12 cellular contexts compared by ENCODE assay signal in genomic region chr4:76691767-76692689, GRCh38.
DNase-seq lines count a peak whose midpoint lies in the region; ATAC-seq, FAIRE-seq and TF ChIP-seq lines count a peak whose summit lies in the region.
"Had no signal": no experiment of that assay in that cellular context is flagged by ENCODE, and none has a peak within 500 bp of the region (broad histone marks: within the 10 kb centered on the region; RNA-seq: fewer than 3 reads in every experiment).

No MANE protein-coding gene starts in this region.

- peak overlapping the region; percentile 99 for H3K4me3 Mint-ChIP-seq in astrocyte (ENCODE audit: unreplicated experiment)
- no peak overlapping the region for H3K4me3 Mint-ChIP-seq in activated CD4-positive, alpha-beta T cell treated with anti-CD3 and anti-CD28 coated beads for 36 hours
- H3K4me3 Mint-ChIP-seq: activated CD4-positive, alpha-beta T cell treated with anti-CD3 and anti-CD28 coated beads, Interleukin-2, amount 10 ng/mL, durations not matched to agents 7 days and 5 days; CD8-positive, alpha-beta T cell had no signal

- RAD21 ChIA-PET in HCT116 (lab: Charles Lee; ENCODE audit: low non-redundant PET in 1 of 2, low total read pairs in 2 of 2, uncharacterized antibody in 2 of 2, unreplicated experiment in 2 of 2): no interaction called here

- H3K9me2 ChIP-seq in HCT116 (ENCODE audit: insufficient read depth): no peaks in the 10 kb centered on the region
- H3K9me2 ChIP-seq in hepatocyte (replicated peaks; ENCODE audit: insufficient read depth): no peaks in the 10 kb centered on the region

- ATAC-seq in HCT116: no peak
- ATAC-seq in activated CD4-positive, alpha-beta T cell treated with anti-CD3 and anti-CD28 coated beads for 36 hours: no peak
- ATAC-seq: CD8-positive, alpha-beta T cell; sciatic nerve had no signal

- H3K27ac ChIP-seq in HCT116 (ENCODE audit: low read depth, low read length) (no peak overlapping the region), astrocyte (ENCODE audit: low read depth, low read length) (no peak overlapping the region), hepatocyte (peak overlapping the region; percentile 90), small intestine (ENCODE audit: low read depth in 1 of 2, low read length in 1 of 2) (peak overlapping the region; percentile 74 to 92)

- CTCF ChIA-PET in HCT116 (lab: Charles Lee): no interaction called here
- CTCF ChIA-PET in activated CD4-positive, alpha-beta T cell treated with anti-CD3 and anti-CD28 coated beads for 36 hours (lab: Charles Lee): interaction anchor here (0.6 kb wide), 1 partner anchor 439 kb away, joined by 3 read pairs; no protein-coding TSS in a partner anchor

- no peak for DNase-seq in HCT116 (ENCODE audit: low read depth, low spot score)
- DNase-seq in astrocyte (ENCODE audit: low read depth): no peak
- no peak for DNase-seq in hepatocyte (ENCODE audit: low spot score)
- peak; percentile 92 for DNase-seq in small intestine
- DNase-seq in activated CD4-positive, alpha-beta T cell treated with anti-CD3 and anti-CD28 coated beads for 36 hours: no peak
- DNase-seq in NOMO-1 treated with dmso at 0.1 percent for 144 hours (lab: John Stamatoyannopoulos, UW; ENCODE audit: unreplicated experiment): no peak
- DNase-seq in GM10266 (ENCODE audit: extremely low spot score): no peak
- DNase-seq: activated CD4-positive, alpha-beta T cell treated with anti-CD3 and anti-CD28 coated beads, Interleukin-2, amount 10 ng/mL, durations not matched to agents 7 days and 5 days; CD8-positive, alpha-beta T cell; Kasumi-1; NCI-H2171 treated with DMSO at 0.1 percent for 48 hours had no signal

- no peak overlapping the region for H3K4me3 ChIP-seq in HCT116 (replicated peaks in 1 of 2; ENCODE audit: low read depth in 1 of 2, low read length in 2 of 2)
- no peak overlapping the region for H3K4me3 ChIP-seq in astrocyte (ENCODE audit: insufficient read depth, low read depth, low read length)
- H3K4me3 ChIP-seq in hepatocyte: no peak overlapping the region
- peak overlapping the region in 1 of 2 donors; percentile 14 for H3K4me3 ChIP-seq in small intestine (ENCODE audit: low read depth in 1 of 2, low read length in 2 of 2)

- H3K4me1 Mint-ChIP-seq in astrocyte (ENCODE audit: low read depth, unreplicated experiment): peaks cover 54% of the 10 kb centered on the region
- H3K4me1 Mint-ChIP-seq in activated CD4-positive, alpha-beta T cell treated with anti-CD3 and anti-CD28 coated beads for 36 hours: peaks cover 12% of the 10 kb centered on the region

- no peak overlapping the region for H2AFZ ChIP-seq in HCT116 (ENCODE audit: low read depth, low read length, poor library complexity, severe bottlenecking)
- no peak overlapping the region for H2AFZ ChIP-seq in astrocyte (ENCODE audit: low read depth, low read length)
- no peak overlapping the region for H2AFZ ChIP-seq in hepatocyte

- peaks cover 4% of the 10 kb centered on the region for H3K36me3 Mint-ChIP-seq in astrocyte (ENCODE audit: low read depth, unreplicated experiment)
- no peaks in the 10 kb centered on the region for H3K36me3 Mint-ChIP-seq in activated CD4-positive, alpha-beta T cell treated with anti-CD3 and anti-CD28 coated beads for 36 hours (ENCODE audit: low read depth)
- H3K36me3 Mint-ChIP-seq: CD8-positive, alpha-beta T cell had no signal

- H3K9ac ChIP-seq in HCT116 (ENCODE audit: low read length): no peak overlapping the region
- no peak overlapping the region for H3K9ac ChIP-seq in astrocyte (ENCODE audit: low read length)

- H3K27me3 ChIP-seq in HCT116 (ENCODE audit: insufficient read depth, low read length) (no peaks in the 10 kb centered on the region), astrocyte (ENCODE audit: insufficient read depth, low read length) (no peaks in the 10 kb centered on the region), hepatocyte (no peaks in the 10 kb centered on the region), small intestine (ENCODE audit: control insufficient read depth in 2 of 2, insufficient read depth in 2 of 2, low read length in 2 of 2) (no peaks in the 10 kb centered on the region)

- H3K27ac Mint-ChIP-seq in astrocyte (ENCODE audit: unreplicated experiment): peak overlapping the region; percentile 73
- H3K27ac Mint-ChIP-seq in activated CD4-positive, alpha-beta T cell treated with anti-CD3 and anti-CD28 coated beads for 36 hours: no peak overlapping the region
- H3K27ac Mint-ChIP-seq: activated CD4-positive, alpha-beta T cell treated with anti-CD3 and anti-CD28 coated beads, Interleukin-2, amount 10 ng/mL, durations not matched to agents 7 days and 5 days; CD8-positive, alpha-beta T cell had no signal

- H3K9me3 Mint-ChIP-seq in astrocyte (ENCODE audit: unreplicated experiment): peaks cover 3% of the 10 kb centered on the region
- H3K9me3 Mint-ChIP-seq in activated CD4-positive, alpha-beta T cell treated with anti-CD3 and anti-CD28 coated beads for 36 hours (ENCODE audit: low read depth): no peaks in the 10 kb centered on the region
- H3K9me3 Mint-ChIP-seq: CD8-positive, alpha-beta T cell had no signal

- H4K20me1 ChIP-seq in HCT116 (ENCODE audit: insufficient read depth): no peaks in the 10 kb centered on the region
- H4K20me1 ChIP-seq in astrocyte (ENCODE audit: insufficient read depth, low read length): peaks cover 9% of the 10 kb centered on the region
- H4K20me1 ChIP-seq in hepatocyte (ENCODE audit: insufficient read depth, poor library complexity, severe bottlenecking): no peaks in the 10 kb centered on the region

- TF ChIP-seq RAD21 in HCT116 (IDR thresholded peaks at IDR 0.05; ENCODE audit: low read depth): no peak

- intact Hi-C loops in HCT116 (cut with micrococcal nuclease): no loop called here
- intact Hi-C loops in activated CD4-positive, alpha-beta T cell treated with anti-CD3 and anti-CD28 coated beads for 36 hours (cut with DNase I, micrococcal nuclease): no loop called here

- peak overlapping the region; percentile 94; the same call in 1 of the 2 replicates for H3K4me2 ChIP-seq in HCT116 (ENCODE audit: low read length)
- H3K4me2 ChIP-seq in astrocyte (ENCODE audit: low read length): peak overlapping the region; percentile 84
- H3K4me2 ChIP-seq in hepatocyte: peak overlapping the region; percentile 91

- TF ChIP-seq CTCF in HCT116 (IDR thresholded peaks at IDR 0.05 in 2 of 3, conservative IDR thresholded peaks at IDR 0.05 in 1 of 3; ENCODE audit: borderline replicate concordance in 1 of 3, insufficient read depth in 1 of 3, low read depth in 2 of 3, low read length in 2 of 3): no peak
- no peak for TF ChIP-seq CTCF in astrocyte (IDR thresholded peaks at IDR 0.05; ENCODE audit: insufficient read depth, low read depth, low read length)
- TF ChIP-seq CTCF in hepatocyte (IDR thresholded peaks at IDR 0.05; ENCODE audit: poor library complexity): no peak
- TF ChIP-seq CTCF in GM10266 (IDR thresholded peaks at IDR 0.05; ENCODE audit: control insufficient read depth, insufficient read depth, low read depth, missing control alignments): no peak

- BruUV-seq in HCT116 (replicated peaks; lab: Mats Ljungman, UMichigan): no TSS peak

- H3K27me3 Mint-ChIP-seq in astrocyte (ENCODE audit: low read depth, unreplicated experiment): no peaks in the 10 kb centered on the region
- H3K27me3 Mint-ChIP-seq in activated CD4-positive, alpha-beta T cell treated with anti-CD3 and anti-CD28 coated beads for 36 hours: peaks cover 56% of the 10 kb centered on the region

- H3K4me1 ChIP-seq in HCT116 (ENCODE audit: control insufficient read depth in 1 of 2, insufficient read depth in 2 of 2, low read length in 2 of 2): peaks cover 8 to 49% of the 10 kb centered on the region in 2 experiments; a peak in 3 of 4 replicates
- peaks cover 30% of the 10 kb centered on the region for H3K4me1 ChIP-seq in astrocyte (ENCODE audit: insufficient read depth, low read length)
- H3K4me1 ChIP-seq in hepatocyte (ENCODE audit: insufficient read depth): peaks cover 41% of the 10 kb centered on the region
- peaks cover 4 to 6% of the 10 kb centered on the region in 2 donors for H3K4me1 ChIP-seq in small intestine (ENCODE audit: control insufficient read depth in 2 of 2, insufficient read depth in 1 of 2, low read depth in 1 of 2, low read length in 1 of 2)

- WGBS in hepatocyte (ENCODE audit: low lambda C conversion rate, missing lambda C conversion rate): 74% methylated on average over 7 of the region's 7 CpGs
- WGBS in small intestine, 3 donors: 25 to 57% (median 44%) methylated on average over 7 of the region's 7 CpGs

- POLR2A ChIA-PET in HCT116 (lab: Charles Lee): no interaction called here
- POLR2A ChIA-PET in activated CD4-positive, alpha-beta T cell treated with anti-CD3 and anti-CD28 coated beads for 36 hours (lab: Charles Lee): no interaction called here

- TF ChIP-seq POLR2A in HCT116 (IDR thresholded peaks at IDR 0.05; ENCODE audit: borderline replicate concordance, extremely low read depth, insufficient read depth, insufficient read length): no peak

- no peaks in the 10 kb centered on the region for H3K36me3 ChIP-seq in HCT116 (ENCODE audit: control insufficient read depth in 1 of 2, insufficient read depth in 2 of 2, low read length in 2 of 2)
- H3K36me3 ChIP-seq in astrocyte (ENCODE audit: insufficient read depth, low read length): no peaks in the 10 kb centered on the region
- no peaks in the 10 kb centered on the region for H3K36me3 ChIP-seq in hepatocyte (replicated peaks; ENCODE audit: insufficient read depth, low read depth)
- H3K36me3 ChIP-seq in small intestine (ENCODE audit: control insufficient read depth in 2 of 2, insufficient read depth in 2 of 2, low read length in 2 of 2): no peaks in the 10 kb centered on the region

- H3K79me2 ChIP-seq in HCT116 (ENCODE audit: insufficient read depth, low read length) (peaks cover 59% of the 10 kb centered on the region), astrocyte (ENCODE audit: insufficient read depth, low read length) (peaks cover 50% of the 10 kb centered on the region), hepatocyte (peaks cover 72% of the 10 kb centered on the region)

- no peaks in the 10 kb centered on the region for H3K9me3 ChIP-seq in HCT116 (ENCODE audit: control insufficient read depth in 1 of 2, insufficient read depth in 1 of 2, low read depth in 1 of 2, low read length in 2 of 2)
- no peaks in the 10 kb centered on the region for H3K9me3 ChIP-seq in astrocyte (ENCODE audit: insufficient read depth, low read depth, low read length)
- no peaks in the 10 kb centered on the region for H3K9me3 ChIP-seq in hepatocyte (ENCODE audit: low read depth)
- H3K9me3 ChIP-seq in small intestine (ENCODE audit: control insufficient read depth, low read depth): no peaks in the 10 kb centered on the region

- FAIRE-seq in astrocyte (lab: Jason Lieb, UNC) (no peak), small intestine (lab: Jason Lieb, UNC) (no peak)

TF ChIP-seq in HCT116, 20 proteins besides CTCF, POLR2A, EP300 and RAD21 (continues in another document):
- TF ChIP-seq EGR1 (IDR thresholded peaks at IDR 0.05; ENCODE audit: low read depth) (no peak), CEBPB (IDR thresholded peaks at IDR 0.05; ENCODE audit: low read depth) (no peak)

Comparison
In these comparisons a context has a peak if more than half of its experiments do, and no peak if none do; other contexts are left out.
1. H3K27ac ChIP-seq: peak in hepatocyte (single experiment) and small intestine (2 of 2); none in HCT116 (single experiment) and astrocyte (single experiment).
2. Peak in every context shown above with its lines, with median percentiles within 50 percentile points of each other: H3K4me2 ChIP-seq.